17 cellular contexts compared by ENCODE assay signal in the genomic region with DNA sequence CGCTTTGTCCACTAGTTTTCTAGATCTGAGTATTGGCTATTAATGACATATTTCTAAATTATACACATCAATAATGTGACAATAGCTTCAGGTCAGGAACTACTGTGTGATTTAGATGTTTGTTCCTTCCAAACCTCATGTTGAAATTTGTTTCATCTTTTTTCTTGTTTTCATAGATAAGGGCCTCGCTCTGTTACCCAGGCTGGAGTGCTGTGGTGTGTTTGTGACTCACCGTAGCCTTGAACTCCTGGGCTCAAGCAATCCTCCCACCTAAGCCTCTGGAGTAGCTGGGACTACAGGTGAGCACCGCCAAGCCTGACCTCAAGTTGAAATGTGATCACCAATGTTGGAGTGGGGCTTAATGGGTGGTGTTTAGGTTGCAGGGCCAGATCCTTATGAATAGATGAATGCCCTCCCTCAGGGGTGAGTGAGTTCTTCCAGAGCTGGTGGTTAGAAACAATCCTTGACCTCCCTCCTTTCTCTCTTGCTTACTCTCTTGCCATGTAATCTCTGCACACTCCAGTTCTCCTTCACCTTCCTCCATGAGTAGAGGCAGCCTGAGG.
"Had no signal": no experiment of that assay in that cellular context is flagged by ENCODE, and none has a peak within 500 bp of the region (broad histone marks: within the 10 kb centered on the region; RNA-seq: fewer than 3 reads in every experiment).

No MANE protein-coding gene starts in this region.

- H3K36me3 ChIP-seq: gastrocnemius medialis, neural progenitor cell, pancreas, uterus had no signal

- H3K27ac ChIP-seq: gastrocnemius medialis, neural progenitor cell, pancreas, tibial artery, uterus had no signal

- H3K9me3 ChIP-seq: gastrocnemius medialis, pancreas, tibial artery, uterus had no signal

- ATAC-seq: gastrocnemius medialis; left lobe of liver; pancreas; stimulated activated naive B cell treated with anti-CD40 and anti-IgM and Interleukin-4, amounts not matched to agents 10 μg/mL and 1 μg/mL and 100 μg/mL, for 72 hours had no signal

- H3K4me1 ChIP-seq: uterus had no signal

- H3K9ac ChIP-seq: neural progenitor cell had no signal

- H2AFZ ChIP-seq: neural progenitor cell had no signal

- DNase-seq: activated CD4-positive, alpha-beta T cell treated with anti-CD3 and anti-CD28 coated beads, Interleukin-2, amount 10 ng/mL, durations not matched to agents 7 days and 5 days; activated naive CD4-positive, alpha-beta T cell treated with Interleukin-2 at 50 U/mL for 16 hours; activated T-cell treated with anti-CD3 and anti-CD28 coated beads for 4 hours; endodermal cell; gastrocnemius medialis; midbrain; pancreas; retina; stimulated activated CD4-positive, alpha-beta T cell treated with anti-CD3 and anti-CD28 coated beads, Interleukin-15, amount 100 ng/mL, for 24 hours; stimulated activated CD4-positive, alpha-beta T cell treated with anti-CD3 and anti-CD28 coated beads, Interleukin-4, amount 100 ng/mL, for 1 hour; stimulated activated naive B cell treated with anti-CD40 and anti-IgM and Interleukin-4, amounts not matched to agents 10 μg/mL and 1 μg/mL and 100 μg/mL, for 72 hours; tibial artery; uterus had no signal

- H3K4me2 ChIP-seq: neural progenitor cell had no signal

- H3K27me3 ChIP-seq: gastrocnemius medialis, pancreas, tibial artery, uterus had no signal

- FAIRE-seq: astrocyte, islet of Langerhans, pancreas had no signal

- H3K4me3 ChIP-seq: gastrocnemius medialis, neural progenitor cell, pancreas, tibial artery, uterus had no signal
